ENCODE assay signal across 26 cellular contexts in the genomic region with DNA sequence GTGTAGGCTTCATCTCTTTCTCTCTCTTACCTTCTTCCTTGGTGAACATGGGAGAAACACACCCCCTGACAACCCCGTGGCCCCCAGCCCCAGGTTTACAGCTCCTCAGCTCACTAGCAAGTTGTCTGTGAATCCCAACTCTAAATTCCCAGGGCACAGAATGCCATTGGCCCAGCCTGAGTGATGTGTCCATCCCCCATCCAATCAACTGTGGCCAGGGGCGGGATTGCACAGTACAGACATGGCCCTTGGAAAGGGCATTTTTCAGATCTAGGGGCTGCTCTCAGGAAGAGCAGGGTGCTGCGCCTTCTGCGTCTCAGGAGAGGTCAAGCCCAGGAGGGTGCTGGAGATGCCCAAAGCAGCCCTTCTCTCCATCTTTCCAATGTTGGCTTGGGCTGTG. TPM values are rescaled to one million over a fixed set of nuclear protein-coding genes. Genes with fewer than 3 reads are reported as not detected.
"Had no signal": no experiment of that assay in that cellular context is flagged by ENCODE, and none has a peak within 500 bp of the region (broad histone marks: within the 10 kb centered on the region; RNA-seq: fewer than 3 reads in every experiment).

No MANE protein-coding gene starts in this region.

- H3K79me2 ChIP-seq: hepatocyte had no signal

- H3K4me1 ChIP-seq: body of pancreas, foreskin keratinocyte, left ventricle myocardium inferior had no signal

- H2AFZ ChIP-seq: hepatocyte had no signal

- H3K27me3 ChIP-seq: body of pancreas, cardiac muscle cell, hepatocyte, transverse colon had no signal

- H3K36me3 Mint-ChIP-seq: immature natural killer cell; naive thymus-derived CD4-positive, alpha-beta T cell; stimulated activated naive B cell treated with anti-CD40 and anti-IgM and Interleukin-4, amounts not matched to agents 10 μg/mL and 1 μg/mL and 100 μg/mL, for 72 hours had no signal

- H3K4me3 Mint-ChIP-seq: activated naive CD4-positive, alpha-beta T cell treated with anti-CD3 and anti-CD28 coated beads for 36 hours; activated naive CD8-positive, alpha-beta T cell treated with anti-CD3 and anti-CD28 coated beads, Interleukin-2, amount 50 U/mL, for 24 hours; immature natural killer cell; naive thymus-derived CD4-positive, alpha-beta T cell; neural crest cell; stimulated activated naive B cell treated with anti-CD40 and anti-IgM and Interleukin-4, amounts not matched to agents 10 μg/mL and 1 μg/mL and 100 μg/mL, for 72 hours had no signal

- H3K9me3 Mint-ChIP-seq: activated naive CD4-positive, alpha-beta T cell treated with anti-CD3 and anti-CD28 coated beads for 36 hours; activated naive CD8-positive, alpha-beta T cell treated with anti-CD3 and anti-CD28 coated beads, Interleukin-2, amount 50 U/mL, for 24 hours; immature natural killer cell; naive thymus-derived CD4-positive, alpha-beta T cell; neural crest cell had no signal

- FAIRE-seq: endometrium, small intestine, urothelium cell line had no signal

- H3K4me3 ChIP-seq: body of pancreas, cardiac muscle cell, hepatocyte, left ventricle myocardium inferior, transverse colon had no signal

- H3K27ac Mint-ChIP-seq: activated naive CD4-positive, alpha-beta T cell treated with anti-CD3 and anti-CD28 coated beads for 36 hours; activated naive CD8-positive, alpha-beta T cell treated with anti-CD3 and anti-CD28 coated beads, Interleukin-2, amount 50 U/mL, for 24 hours; immature natural killer cell; naive thymus-derived CD4-positive, alpha-beta T cell; stimulated activated naive B cell treated with anti-CD40 and anti-IgM and Interleukin-4, amounts not matched to agents 10 μg/mL and 1 μg/mL and 100 μg/mL, for 72 hours had no signal

- DNase-seq: activated CD4-positive, alpha-beta T cell treated with anti-CD3 and anti-CD28 coated beads, Interleukin-2, amount 50 U/mL, for 48 hours; activated CD8-positive, alpha-beta memory T cell treated with anti-CD3 and anti-CD28 coated beads, Interleukin-2, amount 50 U/mL, for 48 hours; activated effector memory CD4-positive, alpha-beta T cell treated with Interleukin-2 at 50 U/mL for 16 hours; activated naive CD4-positive, alpha-beta T cell treated with anti-CD3 and anti-CD28 coated beads for 36 hours; activated naive CD8-positive, alpha-beta T cell treated with anti-CD3 and anti-CD28 coated beads, Interleukin-2, amount 50 U/mL, for 24 hours; activated T-cell treated with anti-CD3 and anti-CD28 coated beads, Interleukin-2, amount 50 U/mL, for 48 hours; body of pancreas; cortex of kidney; effector CD4-positive, alpha-beta T cell; erythroblast; foreskin keratinocyte; immature natural killer cell; left ventricle myocardium inferior; naive thymus-derived CD4-positive, alpha-beta T cell; occipital lobe; small intestine; stimulated activated CD8-positive, alpha-beta memory T cell treated with anti-CD3 and anti-CD28 coated beads, Interleukin-4, amount 100 ng/mL, for 48 hours; stimulated activated naive B cell treated with anti-CD40 and anti-IgM and Interleukin-4, amounts not matched to agents 10 μg/mL and 1 μg/mL and 100 μg/mL, for 72 hours; transverse colon; WERI-Rb-1 had no signal

- H3K27ac ChIP-seq: body of pancreas, cardiac muscle cell, foreskin keratinocyte, hepatocyte, left ventricle myocardium inferior, transverse colon, WERI-Rb-1 had no signal

- H3K36me3 ChIP-seq: cardiac muscle cell, left ventricle myocardium inferior, transverse colon, WERI-Rb-1 had no signal

- ATAC-seq: activated naive CD8-positive, alpha-beta T cell treated with anti-CD3 and anti-CD28 coated beads, Interleukin-2, amount 50 U/mL, for 24 hours; body of pancreas; foreskin keratinocyte; naive thymus-derived CD4-positive, alpha-beta T cell; sciatic nerve; stimulated activated naive B cell treated with anti-CD40 and anti-IgM and Interleukin-4, amounts not matched to agents 10 μg/mL and 1 μg/mL and 100 μg/mL, for 72 hours had no signal

- H3K4me2 ChIP-seq: hepatocyte had no signal

- H3K4me1 Mint-ChIP-seq: activated naive CD8-positive, alpha-beta T cell treated with anti-CD3 and anti-CD28 coated beads, Interleukin-2, amount 50 U/mL, for 24 hours; immature natural killer cell; naive thymus-derived CD4-positive, alpha-beta T cell; stimulated activated naive B cell treated with anti-CD40 and anti-IgM and Interleukin-4, amounts not matched to agents 10 μg/mL and 1 μg/mL and 100 μg/mL, for 72 hours had no signal

- H3K9me3 ChIP-seq: body of pancreas, left ventricle myocardium inferior, transverse colon had no signal

RNA-seq across cellular contexts. Expression of a gene that starts 48.2 kb away (rescaled TPM):
- polyA plus RNA-seq: immature natural killer cell; naive thymus-derived CD4-positive, alpha-beta T cell had no signal
